ENCODE assay signal across 8 cellular contexts in genomic region chrX:41180194-41180902, GRCh38.
DNase-seq lines count a peak whose midpoint lies in the region; ATAC-seq and TF ChIP-seq lines count a peak whose summit lies in the region.

No MANE protein-coding gene starts in this region.

- no peak overlapping the region for H2AFZ ChIP-seq in neural progenitor cell (replicated peaks)

- H3K4me3 ChIP-seq in AG09309 (ENCODE audit: control insufficient read depth, low read depth, low read length) (no peak overlapping the region), neural progenitor cell (no peak overlapping the region), upper lobe of left lung (no peak overlapping the region)

- WGBS in upper lobe of left lung, 2 donors, result 23 to 28% methylated on average over 5 of the region's 5 CpGs

- H3K4me3 Mint-ChIP-seq in neural progenitor cell, result no peak overlapping the region

- peaks cover 20% of the 10 kb centered on the region for H3F3A ChIP-seq in neural progenitor cell (ENCODE audit: low read depth)

- ATAC-seq in GM18502 (IDR thresholded peaks at IDR 0.05; ENCODE audit: poor library complexity, unreplicated experiment) (peak; percentile 64), HG03064 (IDR thresholded peaks at IDR 0.05; ENCODE audit: low read depth, unreplicated experiment) (peak; percentile 64), upper lobe of left lung (ENCODE audit: low FRiP score in 2 of 2) (peak in 1 of 2 donors; percentile 67)

- H3K27me3 ChIP-seq in neural progenitor cell (no peaks in the 10 kb centered on the region), upper lobe of left lung (no peaks in the 10 kb centered on the region)

- H3K27ac ChIP-seq in neural progenitor cell, result no peak overlapping the region
- no peak overlapping the region for H3K27ac ChIP-seq in upper lobe of left lung

- peaks cover 16% of the 10 kb centered on the region for H4K20me1 ChIP-seq in neural progenitor cell (ENCODE audit: low read depth)

- no peak for TF ChIP-seq EP300 in upper lobe of left lung (IDR thresholded peaks at IDR 0.05)

- no peaks in the 10 kb centered on the region for H3K36me3 ChIP-seq in neural progenitor cell
- peaks cover 0 to 19% (median 0%) of the 10 kb centered on the region in 4 donors for H3K36me3 ChIP-seq in upper lobe of left lung

- no peaks in the 10 kb centered on the region for H3K9me3 Mint-ChIP-seq in neural progenitor cell

- H3K9me3 ChIP-seq in neural progenitor cell (ENCODE audit: low read depth) (no peaks in the 10 kb centered on the region), upper lobe of left lung (no peaks in the 10 kb centered on the region)

- TF ChIP-seq CTCF in AG09309 (IDR thresholded peaks at IDR 0.05; ENCODE audit: control insufficient read depth, insufficient read depth, low read depth, low read length, missing control alignments), result peak; percentile 84
- peak; percentile 81 for TF ChIP-seq CTCF in neural progenitor cell (IDR thresholded peaks at IDR 0.05)
- TF ChIP-seq CTCF in upper lobe of left lung (IDR thresholded peaks at IDR 0.05), result peak; percentile 37 to 60 (median 50)

- TF ChIP-seq POLR2A in erythroblast (IDR thresholded peaks at IDR 0.05; ENCODE audit: low read length) (no peak), upper lobe of left lung (IDR thresholded peaks at IDR 0.05) (no peak)

- no peak overlapping the region for H3K9ac ChIP-seq in neural progenitor cell

- H3K4me2 ChIP-seq in neural progenitor cell, result no peak overlapping the region

- H3K4me1 ChIP-seq in neural progenitor cell (no peaks in the 10 kb centered on the region), upper lobe of left lung (peaks cover 0 to 8% (median 7%) of the 10 kb centered on the region in 4 donors)

- H3K4me1 Mint-ChIP-seq in neural progenitor cell, result no peaks in the 10 kb centered on the region

- H3K79me2 ChIP-seq in neural progenitor cell (ENCODE audit: low read depth), result peaks cover 19% of the 10 kb centered on the region

- peak; percentile 17 for DNase-seq in AG09309 (ENCODE audit: low read depth)
- DNase-seq in NCI-H748 (lab: John Stamatoyannopoulos, UW; ENCODE audit: unreplicated experiment), result peak; percentile 34
- peak; percentile 6 for DNase-seq in activated CD8-positive, alpha-beta memory T cell treated with anti-CD3 and anti-CD28 coated beads, Interleukin-2, amount 50 U/mL, for 24 hours (ENCODE audit: extremely low read depth)
- DNase-seq in erythroblast (lab: John Stamatoyannopoulos, UW), result peak; percentile 54 to 65
- DNase-seq in neural progenitor cell (ENCODE audit: low spot score), result peak; percentile 68
- DNase-seq in upper lobe of left lung, result peak in 1 of 2 donors; percentile 59

- H3K36me3 Mint-ChIP-seq in neural progenitor cell, result peaks cover 8% of the 10 kb centered on the region

- no peak overlapping the region for H3K27ac Mint-ChIP-seq in neural progenitor cell

- H3K27me3 Mint-ChIP-seq in neural progenitor cell (ENCODE audit: insufficient read depth, low read depth), result no peaks in the 10 kb centered on the region
